Comparison of ENCODE assay signal across 12 cellular contexts in genomic region chr6:484086-484728, GRCh38.
A peak's percentile ranks its signal among the peaks of the same experiment; 100 is the strongest.
DNase-seq lines count a peak whose midpoint lies in the region; ATAC-seq, FAIRE-seq and TF ChIP-seq lines count a peak whose summit lies in the region.
"Had no signal": no experiment of that assay in that cellular context is flagged by ENCODE, and none has a peak within 500 bp of the region (broad histone marks: within the 10 kb centered on the region; RNA-seq: fewer than 3 reads in every experiment).

No MANE protein-coding gene starts in this region.

- no peak for TF ChIP-seq CTCF in OCI-LY3 (IDR thresholded peaks at IDR 0.05; ENCODE audit: low read depth, low read length)
- no peak for TF ChIP-seq CTCF in epithelial cell of esophagus (IDR thresholded peaks at IDR 0.05; ENCODE audit: insufficient read depth, low read depth, low read length, missing control alignments)

- H3K27me3 Mint-ChIP-seq in T-helper 17 cell: no peaks in the 10 kb centered on the region

- no peak overlapping the region for H3K27ac Mint-ChIP-seq in T-helper 17 cell

- peak overlapping the region; percentile 83 for H3K9ac ChIP-seq in OCI-LY3 (ENCODE audit: low read length)

- DNase-seq in DMS79 treated with DMSO at 0.1 percent for 48 hours (lab: John Stamatoyannopoulos, UW): peak; percentile 90
- DNase-seq in GM12892 (ENCODE audit: insufficient read length): no peak
- peak; percentile 69 for DNase-seq in epithelial cell of esophagus (ENCODE audit: low read depth)
- DNase-seq in T-helper 17 cell: no peak
- no peak for DNase-seq in posterior cingulate gyrus
- DNase-seq in NAMALWA (ENCODE audit: low spot score): no peak
- DNase-seq: left cardiac atrium, stomach had no signal

- no peak overlapping the region for H3K4me3 Mint-ChIP-seq in T-helper 17 cell
- H3K4me3 Mint-ChIP-seq: neural crest cell had no signal

- H3K36me3 Mint-ChIP-seq in T-helper 17 cell (ENCODE audit: low read depth): peaks cover 5% of the 10 kb centered on the region

- H2AFZ ChIP-seq in OCI-LY3 (ENCODE audit: low read depth, low read length): no peak overlapping the region

- peak; percentile 62 for FAIRE-seq in GM12892 (lab: Jason Lieb, UNC)

- TF ChIP-seq POLR2A in GM12892 (IDR thresholded peaks at IDR 0.05; ENCODE audit: low read depth, low read length): no peak

- H3K79me2 ChIP-seq in OCI-LY3 (ENCODE audit: low read length): peaks cover 15% of the 10 kb centered on the region

- ATAC-seq in T-helper 17 cell: no peak
- ATAC-seq in HG03025 (IDR thresholded peaks at IDR 0.05; ENCODE audit: low FRiP score, unreplicated experiment): no peak
- ATAC-seq: left cardiac atrium had no signal

- H3K9me3 ChIP-seq in OCI-LY3 (ENCODE audit: insufficient read depth, low read length) (no peaks in the 10 kb centered on the region), T-helper 17 cell (ENCODE audit: control insufficient read depth, low read length, poor library complexity, severe bottlenecking) (no peaks in the 10 kb centered on the region)
- H3K9me3 ChIP-seq: stomach had no signal

- peaks cover 31% of the 10 kb centered on the region for H3K36me3 ChIP-seq in OCI-LY3 (replicated peaks; ENCODE audit: low read depth, low read length)

- H3K27ac ChIP-seq in OCI-LY3 (ENCODE audit: low read length): peak overlapping the region; percentile 100
- H3K27ac ChIP-seq: stomach had no signal

- H3K4me3 ChIP-seq in OCI-LY3 (ENCODE audit: low read length): peak overlapping the region; percentile 16; the same call in 1 of the 2 replicates
- H3K4me3 ChIP-seq in epithelial cell of esophagus (ENCODE audit: low read length): no peak overlapping the region
- H3K4me3 ChIP-seq: smooth muscle cell, stomach had no signal

- H3K27me3 ChIP-seq in OCI-LY3 (ENCODE audit: low read depth, low read length): no peaks in the 10 kb centered on the region
- H3K27me3 ChIP-seq: stomach had no signal

- intact Hi-C loops in posterior cingulate gyrus (cut with DNase I): no loop called here

- H4K20me1 ChIP-seq in OCI-LY3 (ENCODE audit: insufficient read depth, low read length): no peaks in the 10 kb centered on the region

- peaks cover 85% of the 10 kb centered on the region for H3K4me1 ChIP-seq in OCI-LY3 (ENCODE audit: low read length)
- H3K4me1 ChIP-seq: stomach had no signal

- H3K4me2 ChIP-seq in OCI-LY3 (ENCODE audit: low read length): peak overlapping the region; percentile 48
- H3K4me2 ChIP-seq: smooth muscle cell had no signal

- H3K4me1 Mint-ChIP-seq in T-helper 17 cell: peaks cover 14% of the 10 kb centered on the region

Comparison
In these comparisons a context has a peak if more than half of its experiments do, and no peak if none do; other contexts are left out.
1. DNase-seq: peak in DMS79 treated with DMSO at 0.1 percent for 48 hours (single experiment) and epithelial cell of esophagus (single experiment); none in GM12892 (single experiment), T-helper 17 cell (0 of 3), posterior cingulate gyrus (0 of 10) and NAMALWA (single experiment).